In the genomic region with DNA sequence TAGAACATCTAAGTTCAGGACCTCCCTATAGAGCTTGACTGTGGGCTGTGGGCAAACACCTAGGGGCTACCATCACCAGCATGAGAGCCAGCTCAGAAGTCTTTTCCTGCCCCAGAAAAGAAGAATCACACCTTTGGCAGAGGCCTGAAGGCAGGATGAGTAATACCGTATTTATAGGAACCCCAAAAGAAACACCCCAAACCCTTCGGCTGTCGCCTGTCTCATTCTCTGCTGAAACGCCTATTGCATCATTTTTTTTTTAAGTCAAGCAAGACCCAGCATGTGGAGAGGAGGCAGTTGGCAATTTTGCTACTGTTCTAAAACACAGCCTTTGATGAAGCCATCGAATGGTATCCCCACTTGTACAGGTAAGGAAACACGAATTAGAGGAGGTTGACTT, we compare ENCODE assay signal across 21 cellular contexts.
"Had no signal": no experiment of that assay in that cellular context is flagged by ENCODE, and none has a peak within 500 bp of the region (broad histone marks: within the 10 kb centered on the region; RNA-seq: fewer than 3 reads in every experiment).

No MANE protein-coding gene starts in this region.

- DNase-seq: effector CD4-positive, alpha-beta T cell; foreskin melanocyte; head of caudate nucleus; left colon; left ventricle myocardium superior; mesendoderm; naive B cell; nephron progenitor cell; spleen; stimulated activated CD4-positive, alpha-beta T cell treated with anti-CD3 and anti-CD28 coated beads, Interleukin-2, amount 100 ng/mL, for 24 hours; stimulated activated naive CD4-positive, alpha-beta T cell; stomach; substantia nigra; transverse colon had no signal

- H3K27me3 ChIP-seq: hepatocyte, spleen, stomach, transverse colon had no signal

- H3K79me2 ChIP-seq: hepatocyte, parathyroid adenoma had no signal

- H3K27me3 Mint-ChIP-seq: naive B cell had no signal

- ATAC-seq: left colon, left ventricle myocardium superior, sciatic nerve had no signal

- H3K4me3 Mint-ChIP-seq: naive B cell, nephron progenitor cell had no signal

- H3K4me1 ChIP-seq: parathyroid adenoma, prostate gland, spleen, stomach, transverse colon had no signal

- H3K27ac Mint-ChIP-seq: naive B cell, nephron progenitor cell had no signal

- H3K9me3 ChIP-seq: prostate gland, spleen, stomach, thoracic aorta, transverse colon had no signal

- H3K4me1 Mint-ChIP-seq: naive B cell had no signal

- H3K4me3 ChIP-seq: coronary artery, hepatocyte, lung, prostate gland, spleen, stomach, thoracic aorta, transverse colon had no signal

- H3K9ac ChIP-seq: parathyroid adenoma had no signal

- H2AFZ ChIP-seq: hepatocyte, parathyroid adenoma had no signal

- H3K36me3 Mint-ChIP-seq: naive B cell had no signal

- H3K36me3 ChIP-seq: prostate gland, spleen, stomach, thoracic aorta, transverse colon had no signal

- H3K27ac ChIP-seq: coronary artery, hepatocyte, parathyroid adenoma, prostate gland, spleen, stomach, thoracic aorta, transverse colon had no signal

- H3K4me2 ChIP-seq: hepatocyte had no signal
